Comparison of ENCODE assay signal across 9 cellular contexts in genomic region chr1:108214641-108215465, GRCh38. TPM values are rescaled to one million over a fixed set of nuclear protein-coding genes. Genes with fewer than 3 reads are reported as not detected.
DNase-seq lines count a peak whose midpoint lies in the region; ATAC-seq and TF ChIP-seq lines count a peak whose summit lies in the region.
"Not testable (repeated sequence)": the region's sequence is repeated elsewhere in the genome, so short reads cannot be mapped to it uniquely, and the experiment has no call there.
"Had no signal": no experiment of that assay in that cellular context is flagged by ENCODE, and none has a peak within 500 bp of the region (broad histone marks: within the 10 kb centered on the region; RNA-seq: fewer than 3 reads in every experiment).

No MANE protein-coding gene starts in this region.

- H3K4me1 Mint-ChIP-seq in brain; glutamatergic neuron (ENCODE audit: low read depth, unreplicated experiment); neural crest cell: not testable (repeated sequence)

- H3K9me3 Mint-ChIP-seq in brain; glutamatergic neuron (ENCODE audit: unreplicated experiment); neural crest cell: not testable (repeated sequence)

- H3K27ac Mint-ChIP-seq in brain; glutamatergic neuron (ENCODE audit: unreplicated experiment); neural crest cell (ENCODE audit: unreplicated experiment): not testable (repeated sequence)

- peak; percentile 67 for ATAC-seq in HG02678 (IDR thresholded peaks at IDR 0.05; ENCODE audit: unreplicated experiment)

- not testable (repeated sequence) for H3K36me3 Mint-ChIP-seq in brain; glutamatergic neuron (ENCODE audit: unreplicated experiment); neural crest cell (ENCODE audit: low read depth)

- H3K4me3 Mint-ChIP-seq in brain; glutamatergic neuron (ENCODE audit: unreplicated experiment); neural crest cell: not testable (repeated sequence)

- TF ChIP-seq CTCF in AG09309 (IDR thresholded peaks at IDR 0.05; ENCODE audit: control insufficient read depth, insufficient read depth, low read depth, low read length, missing control alignments): peak; percentile 40
- peak; percentile 19; the same call in 1 of the 2 replicates for TF ChIP-seq CTCF in GM12874 (IDR thresholded peaks at IDR 0.05; ENCODE audit: insufficient read depth, low read depth, low read length)
- TF ChIP-seq CTCF in brain (conservative IDR thresholded peaks at IDR 0.05): peak; percentile 58 to 75
- peak; percentile 69 for TF ChIP-seq CTCF in glutamatergic neuron (IDR thresholded peaks at IDR 0.05; ENCODE audit: partially characterized antibody, unreplicated experiment)
- peak; percentile 81 for TF ChIP-seq CTCF in neural crest cell (conservative IDR thresholded peaks at IDR 0.05)

- H3K27me3 Mint-ChIP-seq in brain (peaks cover 21% of the 10 kb centered on the region), neural crest cell (ENCODE audit: low read depth) (peaks cover 14% of the 10 kb centered on the region)
- H3K27me3 Mint-ChIP-seq in glutamatergic neuron (ENCODE audit: unreplicated experiment): not testable (repeated sequence)

- DNase-seq in AG09309 (ENCODE audit: low read depth); glutamatergic neuron; neural crest cell (ENCODE audit: low read depth, low spot score): not testable (repeated sequence)
- DNase-seq in NCI-H1417 (lab: John Stamatoyannopoulos, UW): peak in 2 of 3 experiments; percentile 36 to 57
- peak; percentile 50 for DNase-seq in RKO (ENCODE audit: low spot score)

- H3K4me3 ChIP-seq in AG09309 (ENCODE audit: control insufficient read depth, low read depth, low read length): not testable (repeated sequence)

RNA-seq across cellular contexts. Expression of gene SLC25A24, which starts 14.7 kb away (rescaled TPM):
- 3.2 TPM for polyA plus RNA-seq in brain (ENCODE audit: insufficient read depth, low read depth, low replicate concordance)
- 55.3 TPM for total RNA-seq in glutamatergic neuron (ENCODE audit: unreplicated experiment)
- 47.6 and 48.6 TPM in 2 replicates for total RNA-seq in neural crest cell

RNA-seq across cellular contexts. Expression of gene NBPF4, which starts 29.0 kb away (rescaled TPM):
- not detected for polyA plus RNA-seq in brain (ENCODE audit: insufficient read depth, low read depth, low replicate concordance)
- total RNA-seq in glutamatergic neuron (ENCODE audit: unreplicated experiment): not detected
- total RNA-seq in neural crest cell: not detected in 2 replicates
- polyA plus RNA-seq: CD8-positive, alpha-beta memory T cell had no signal

Comparison
In these comparisons a context has a peak if more than half of its experiments do, and no peak if none do; other contexts are left out.
1. CTCF ChIP-seq: peak in every context shown above with its lines; median percentile 81 in neural crest cell; 69 in glutamatergic neuron; 66 in brain; 40 in AG09309; 19 in GM12874.